In genomic region chr7:2616973-2617709, GRCh38 we compare ENCODE assay signal across 17 cellular contexts. TPM values are rescaled to one million over a fixed set of nuclear protein-coding genes. Genes with fewer than 3 reads are reported as not detected.
DNase-seq lines count a peak whose midpoint lies in the region; ATAC-seq, FAIRE-seq and TF ChIP-seq lines count a peak whose summit lies in the region.
"Had no signal": no experiment of that assay in that cellular context is flagged by ENCODE, and none has a peak within 500 bp of the region (broad histone marks: within the 10 kb centered on the region; RNA-seq: fewer than 3 reads in every experiment).

No MANE protein-coding gene starts in this region.

- WGBS in small intestine, 3 donors = 16 to 41% (median 40%) methylated on average over 26 of the region's 26 CpGs

- H3K4me1 Mint-ChIP-seq in astrocyte (ENCODE audit: low read depth, unreplicated experiment) = peaks cover 22% of the 10 kb centered on the region
- H3K4me1 Mint-ChIP-seq: memory B cell had no signal

- H4K20me1 ChIP-seq in astrocyte (ENCODE audit: insufficient read depth, low read length) = peaks cover 5% of the 10 kb centered on the region

- H3K27me3 Mint-ChIP-seq in astrocyte (ENCODE audit: low read depth, unreplicated experiment) = peaks cover 8% of the 10 kb centered on the region
- H3K27me3 Mint-ChIP-seq: activated naive CD8-positive, alpha-beta T cell; T-helper 17 cell had no signal

- FAIRE-seq in astrocyte (lab: Jason Lieb, UNC) (no peak), small intestine (lab: Jason Lieb, UNC) (no peak)
- FAIRE-seq: RCC 7860 had no signal

- POLR2A ChIA-PET in HEK293 (lab: Yijun Ruan, JAX) = interaction anchor here (1.3 kb wide), 1 partner anchor 14 kb away, joined by 12 read pairs; the partner anchor contains the start of gene TTYH3

- no peaks in the 10 kb centered on the region for H3K36me3 Mint-ChIP-seq in astrocyte (ENCODE audit: low read depth, unreplicated experiment)
- H3K36me3 Mint-ChIP-seq: activated naive CD8-positive, alpha-beta T cell; memory B cell had no signal

- H3K36me3 ChIP-seq in HEK293 (ENCODE audit: control insufficient read depth in 2 of 2, insufficient read depth in 1 of 2, low read length in 2 of 2) = no peaks in the 10 kb centered on the region
- no peaks in the 10 kb centered on the region for H3K36me3 ChIP-seq in astrocyte (ENCODE audit: insufficient read depth, low read length)
- no peaks in the 10 kb centered on the region for H3K36me3 ChIP-seq in small intestine (ENCODE audit: control insufficient read depth in 2 of 2, insufficient read depth in 2 of 2, low read length in 2 of 2)

- H3K4me2 ChIP-seq in astrocyte (ENCODE audit: low read length) = peak overlapping the region; percentile 58

- H3K27ac ChIP-seq in HEK293 (ENCODE audit: extremely low read depth, low read depth, low read length) (no peak overlapping the region), astrocyte (ENCODE audit: low read depth, low read length) (no peak overlapping the region), small intestine (ENCODE audit: low read depth in 1 of 2, low read length in 1 of 2) (no peak overlapping the region)

- H3K4me3 ChIP-seq in HEK293 (ENCODE audit: low read depth, low read length) (no peak overlapping the region), astrocyte (ENCODE audit: insufficient read depth, low read depth, low read length) (no peak overlapping the region), small intestine (ENCODE audit: low read depth in 1 of 2, low read length in 2 of 2) (no peak overlapping the region)

- H3K27me3 ChIP-seq in astrocyte (ENCODE audit: insufficient read depth, low read length) = peaks cover 23% of the 10 kb centered on the region
- H3K27me3 ChIP-seq in small intestine (ENCODE audit: control insufficient read depth in 2 of 2, insufficient read depth in 2 of 2, low read length in 2 of 2) = no peaks in the 10 kb centered on the region

- H3K9ac ChIP-seq in astrocyte (ENCODE audit: low read length) = no peak overlapping the region

- CTCF ChIA-PET in HEK293 (lab: Yijun Ruan, JAX) = interaction anchor here (0.7 to 0.8 kb wide), 2 partner anchors 9 to 18 kb away, joined by 3 read pairs; no protein-coding TSS in a partner anchor

- H2AFZ ChIP-seq in astrocyte (ENCODE audit: low read depth, low read length) = no peak overlapping the region

- no peak for ATAC-seq in GM19467 (IDR thresholded peaks at IDR 0.05; ENCODE audit: unreplicated experiment)
- ATAC-seq: T-helper 17 cell had no signal

- H3K9me3 Mint-ChIP-seq in astrocyte (ENCODE audit: unreplicated experiment) = no peaks in the 10 kb centered on the region
- H3K9me3 Mint-ChIP-seq: memory B cell had no signal

- no peak for TF ChIP-seq CTCF in HEK293 (tag by site-specific recombination; IDR thresholded peaks at IDR 0.05)
- TF ChIP-seq CTCF in astrocyte (IDR thresholded peaks at IDR 0.05; ENCODE audit: insufficient read depth, low read depth, low read length) = no peak

- H3K4me1 ChIP-seq in HEK293 (ENCODE audit: control insufficient read depth, insufficient read depth, low read length) = no peaks in the 10 kb centered on the region
- peaks cover 38% of the 10 kb centered on the region for H3K4me1 ChIP-seq in astrocyte (ENCODE audit: insufficient read depth, low read length)
- peaks cover 0 to 8% of the 10 kb centered on the region in 2 donors for H3K4me1 ChIP-seq in small intestine (ENCODE audit: control insufficient read depth in 2 of 2, insufficient read depth in 1 of 2, low read depth in 1 of 2, low read length in 1 of 2)

- H3K27ac Mint-ChIP-seq in astrocyte (ENCODE audit: unreplicated experiment) = peak overlapping the region; percentile 63
- H3K27ac Mint-ChIP-seq: activated naive CD8-positive, alpha-beta T cell; memory B cell; T-helper 17 cell had no signal

- DNase-seq in astrocyte (ENCODE audit: low read depth) = no peak
- peak in 34 of 51 donors; percentile 27 to 90 (median 66) for DNase-seq in hypothalamus (lab: John Stamatoyannopoulos, UW)
- DNase-seq in small intestine = peak; percentile 39
- no peak for DNase-seq in stimulated activated CD4-positive, alpha-beta T cell treated with anti-CD3 and anti-CD28 coated beads, Interleukin-4, amount 100 ng/mL, for 1 hour
- DNase-seq in activated effector memory CD4-positive, alpha-beta T cell treated with Interleukin-2 at 50 U/mL for 16 hours = no peak
- DNase-seq in SHP77 (lab: John Stamatoyannopoulos, UW) = no peak
- DNase-seq: activated CD4-positive, CD25-positive, alpha-beta regulatory T cell treated with anti-CD3 and anti-CD28 coated beads, Interleukin-2, amount 50 U/mL, for 72 hours; activated CD8-positive, alpha-beta memory T cell treated with anti-CD3 and anti-CD28 coated beads, Interleukin-2, amount 50 U/mL, for 48 hours; NCI-H1417 treated with DMSO at 0.1 percent for 48 hours; NCI-H524; stimulated activated CD8-positive, alpha-beta memory T cell treated with anti-CD3 and anti-CD28 coated beads, Interleukin-4, amount 100 ng/mL, for 48 hours; T-helper 17 cell had no signal

- H3K9me3 ChIP-seq in HEK293 (ENCODE audit: control insufficient read depth, insufficient read depth, low read depth, low read length) (no peaks in the 10 kb centered on the region), astrocyte (ENCODE audit: insufficient read depth, low read depth, low read length) (no peaks in the 10 kb centered on the region), small intestine (ENCODE audit: control insufficient read depth, low read depth) (no peaks in the 10 kb centered on the region)

- H3K4me3 Mint-ChIP-seq in astrocyte (ENCODE audit: unreplicated experiment) = no peak overlapping the region
- H3K4me3 Mint-ChIP-seq: activated naive CD8-positive, alpha-beta T cell; memory B cell; T-helper 17 cell had no signal

- H3K79me2 ChIP-seq in astrocyte (ENCODE audit: insufficient read depth, low read length) = no peaks in the 10 kb centered on the region

TF ChIP-seq in HEK293, 187 proteins besides CTCF, POLR2A, EP300 and RAD21 (continues in another document):
- no peak for TF ChIP-seq PRDM4 (tag by site-specific recombination; IDR thresholded peaks at IDR 0.05)
- TF ChIP-seq ZSCAN18 (tag by site-specific recombination; IDR thresholded peaks at IDR 0.05) = no peak
- TF ChIP-seq ZNF311 (tag by site-specific recombination; IDR thresholded peaks at IDR 0.05; ENCODE audit: borderline replicate concordance) = no peak
- TF ChIP-seq ZBTB21 (tag by site-specific recombination; IDR thresholded peaks at IDR 0.05) = no peak
- peak; percentile 56 for TF ChIP-seq ZFHX2 (tag by site-specific recombination; conservative IDR thresholded peaks at IDR 0.05)
- TF ChIP-seq ZNF654 (tag by site-specific recombination; IDR thresholded peaks at IDR 0.05; ENCODE audit: low read depth) = no peak
- TF ChIP-seq ZBTB48 (tag by site-specific recombination; IDR thresholded peaks at IDR 0.05) = no peak
- TF ChIP-seq HOXC10 (CRISPR knock-in tag; IDR thresholded peaks at IDR 0.05) = no peak
- no peak for TF ChIP-seq GLIS1 (tag by site-specific recombination; IDR thresholded peaks at IDR 0.05)
- peak; percentile 39; the same call in 1 of the 2 replicates for TF ChIP-seq EGR2 (tag by site-specific recombination; IDR thresholded peaks at IDR 0.05; ENCODE audit: low read depth)
- TF ChIP-seq ZBTB6 (tag by site-specific recombination; IDR thresholded peaks at IDR 0.05) = no peak
- TF ChIP-seq ZBTB8A (tag by site-specific recombination; IDR thresholded peaks at IDR 0.05) = no peak
- no peak for TF ChIP-seq SALL2 (tag by site-specific recombination; IDR thresholded peaks at IDR 0.05; ENCODE audit: borderline replicate concordance)

RNA-seq across cellular contexts. Expression of gene TTYH3, which starts 14.6 kb away (rescaled TPM):
- 264 and 273 TPM in 2 replicates for total RNA-seq in astrocyte
- 10 to 100 TPM in 1 of 3 donors, 1 to 10 TPM in 2; 6.9 to 32.0 (median 9.2) TPM for polyA plus RNA-seq in small intestine

RNA-seq across cellular contexts. Expression of gene IQCE, which starts 58.4 kb away (rescaled TPM):
- 13.1 and 13.8 TPM in 2 replicates for total RNA-seq in astrocyte
- 10 to 100 TPM; 11.1 to 20.8 (median 19.9) TPM for polyA plus RNA-seq in small intestine

Comparison
In these comparisons a context has a peak if more than half of its experiments do, and no peak if none do; other contexts are left out.
1. DNase-seq: peak in hypothalamus (34 of 51) and small intestine (single experiment); none in astrocyte (single experiment), stimulated activated CD4-positive, alpha-beta T cell treated with anti-CD3 and anti-CD28 coated beads, Interleukin-4, amount 100 ng/mL, for 1 hour (single experiment), activated effector memory CD4-positive, alpha-beta T cell treated with Interleukin-2 at 50 U/mL for 16 hours (single experiment) and SHP77 (0 of 2).